ENCODE assay signal across 30 cellular contexts in the genomic region with DNA sequence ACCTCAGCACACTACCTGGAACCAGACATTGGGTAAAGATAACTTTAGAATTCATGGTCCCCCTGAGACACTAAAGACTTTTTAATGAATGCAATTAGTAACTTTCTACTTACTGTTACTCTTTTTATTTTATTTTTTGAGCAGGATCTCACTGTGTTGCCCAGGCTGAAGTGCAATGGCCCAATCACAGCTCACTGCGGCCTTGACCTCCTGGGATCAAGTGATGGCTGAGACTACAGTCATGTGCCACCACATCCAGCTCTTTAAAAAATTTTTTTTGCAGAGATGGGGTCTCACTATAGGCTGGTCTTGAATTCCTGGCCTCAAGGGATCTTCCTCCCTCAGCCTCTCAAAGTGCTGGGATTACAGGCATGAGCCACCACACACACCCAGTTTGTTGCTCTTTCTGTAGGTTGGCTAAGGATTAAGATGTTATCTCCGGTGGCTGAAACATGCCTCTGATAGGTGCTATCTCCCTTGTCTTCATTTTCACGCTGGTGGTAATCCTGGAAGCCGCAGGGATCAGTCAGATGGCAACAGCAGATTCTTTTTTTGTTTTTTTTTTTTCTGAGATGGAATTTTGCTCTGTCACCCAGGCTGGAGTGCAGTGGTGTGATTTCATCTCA.
"Had no signal": no experiment of that assay in that cellular context is flagged by ENCODE, and none has a peak within 500 bp of the region (broad histone marks: within the 10 kb centered on the region; RNA-seq: fewer than 3 reads in every experiment).

No MANE protein-coding gene starts in this region.

- H3K27ac Mint-ChIP-seq: activated naive CD4-positive, alpha-beta T cell treated with anti-CD3 and anti-CD28 coated beads for 36 hours; activated naive CD8-positive, alpha-beta T cell treated with anti-CD3 and anti-CD28 coated beads for 36 hours; activated T-helper 1 cell treated with anti-CD3 and anti-CD28 coated beads, Interleukin-12 subunit alpha, Interleukin-12 subunit beta, Interleukin-2, Interleukin-4 antibody, amounts not matched to agents 30 ng/mL and 10 ng/mL and 1 ng/mL, durations not matched to agents 14 hours and 24 hours and 36 hours; immature natural killer cell; memory B cell; nephron; stimulated activated effector memory CD8-positive, alpha-beta T cell treated with anti-CD3 and anti-CD28 coated beads, Interleukin-12 subunit alpha, Interleukin-12 subunit beta, amount 100 ng/mL, for 72 hours; stimulated activated naive CD8-positive, alpha-beta T cell treated with anti-CD3 and anti-CD28 coated beads, Interleukin-15, Interleukin-2, amounts not matched to agents 100 ng/mL and 50 ng/mL, for 24 hours; T-helper 2 cell treated with Interferon-gamma antibody and Interleukin-4, amounts not matched to agents 5 μg/mL and 100 μg/mL, for 36 hours had no signal

- DNase-seq: activated CD4-positive, alpha-beta T cell treated with anti-CD3 and anti-CD28 coated beads for 4 hours; activated CD4-positive, alpha-beta T cell treated with anti-CD3 and anti-CD28 coated beads, Interleukin-2, amount 50 U/mL, for 4 hours; activated CD4-positive, CD25-positive, alpha-beta regulatory T cell; activated CD8-positive, alpha-beta memory T cell treated with anti-CD3 and anti-CD28 coated beads for 24 hours; activated effector memory CD4-positive, alpha-beta T cell treated with anti-CD3 and anti-CD28 coated beads, Interleukin-2, amount 50 U/mL, for 16 hours; activated naive CD4-positive, alpha-beta T cell treated with anti-CD3 and anti-CD28 coated beads for 36 hours; activated naive CD8-positive, alpha-beta T cell treated with anti-CD3 and anti-CD28 coated beads for 36 hours; adrenal gland; dermis blood vessel endothelial cell; effector memory CD4-positive, alpha-beta T cell; foreskin keratinocyte; heart left ventricle; hypothalamus; immature natural killer cell; mucosa of descending colon; posterior cingulate gyrus; small intestine; stimulated activated CD4-positive, alpha-beta T cell treated with anti-CD3 and anti-CD28 coated beads, Interleukin-4, amount 100 ng/mL, for 24 hours; substantia nigra; T-helper 1 cell; upper lobe of left lung had no signal

- H3K4me3 Mint-ChIP-seq: activated naive CD4-positive, alpha-beta T cell treated with anti-CD3 and anti-CD28 coated beads for 36 hours; activated naive CD8-positive, alpha-beta T cell treated with anti-CD3 and anti-CD28 coated beads for 36 hours; activated T-helper 1 cell treated with anti-CD3 and anti-CD28 coated beads, Interleukin-12 subunit alpha, Interleukin-12 subunit beta, Interleukin-2, Interleukin-4 antibody, amounts not matched to agents 30 ng/mL and 10 ng/mL and 1 ng/mL, durations not matched to agents 14 hours and 24 hours and 36 hours; central memory CD8-positive, alpha-beta T cell; immature natural killer cell; memory B cell; nephron; stimulated activated effector memory CD8-positive, alpha-beta T cell treated with anti-CD3 and anti-CD28 coated beads, Interleukin-12 subunit alpha, Interleukin-12 subunit beta, amount 100 ng/mL, for 72 hours; stimulated activated naive CD8-positive, alpha-beta T cell treated with anti-CD3 and anti-CD28 coated beads, Interleukin-15, Interleukin-2, amounts not matched to agents 100 ng/mL and 50 ng/mL, for 24 hours; T-helper 2 cell treated with Interferon-gamma antibody and Interleukin-4, amounts not matched to agents 5 μg/mL and 100 μg/mL, for 36 hours had no signal

- H3K27me3 ChIP-seq: adrenal gland, foreskin keratinocyte, heart left ventricle, upper lobe of left lung, vagina had no signal

- H3K27ac ChIP-seq: adrenal gland, foreskin keratinocyte, heart left ventricle, upper lobe of left lung, vagina had no signal

- H3K36me3 ChIP-seq: adrenal gland, upper lobe of left lung, vagina had no signal

- H3K4me1 Mint-ChIP-seq: activated naive CD8-positive, alpha-beta T cell treated with anti-CD3 and anti-CD28 coated beads for 36 hours; central memory CD8-positive, alpha-beta T cell; immature natural killer cell; memory B cell; stimulated activated effector memory CD8-positive, alpha-beta T cell treated with anti-CD3 and anti-CD28 coated beads, Interleukin-12 subunit alpha, Interleukin-12 subunit beta, amount 100 ng/mL, for 72 hours had no signal

- H3K9me3 Mint-ChIP-seq: activated naive CD4-positive, alpha-beta T cell treated with anti-CD3 and anti-CD28 coated beads for 36 hours; activated naive CD8-positive, alpha-beta T cell treated with anti-CD3 and anti-CD28 coated beads for 36 hours; activated T-helper 1 cell treated with anti-CD3 and anti-CD28 coated beads, Interleukin-12 subunit alpha, Interleukin-12 subunit beta, Interleukin-2, Interleukin-4 antibody, amounts not matched to agents 30 ng/mL and 10 ng/mL and 1 ng/mL, durations not matched to agents 14 hours and 24 hours and 36 hours; central memory CD8-positive, alpha-beta T cell; immature natural killer cell; memory B cell; nephron; stimulated activated effector memory CD8-positive, alpha-beta T cell treated with anti-CD3 and anti-CD28 coated beads, Interleukin-12 subunit alpha, Interleukin-12 subunit beta, amount 100 ng/mL, for 72 hours; stimulated activated naive CD8-positive, alpha-beta T cell treated with anti-CD3 and anti-CD28 coated beads, Interleukin-15, Interleukin-2, amounts not matched to agents 100 ng/mL and 50 ng/mL, for 24 hours; T-helper 2 cell treated with Interferon-gamma antibody and Interleukin-4, amounts not matched to agents 5 μg/mL and 100 μg/mL, for 36 hours had no signal

- H3K9me3 ChIP-seq: adrenal gland, heart left ventricle, mucosa of descending colon, upper lobe of left lung, vagina had no signal

- H3K27me3 Mint-ChIP-seq: activated naive CD8-positive, alpha-beta T cell treated with anti-CD3 and anti-CD28 coated beads for 36 hours; central memory CD8-positive, alpha-beta T cell; stimulated activated naive CD8-positive, alpha-beta T cell treated with anti-CD3 and anti-CD28 coated beads, Interleukin-15, Interleukin-2, amounts not matched to agents 100 ng/mL and 50 ng/mL, for 24 hours had no signal

- ATAC-seq: foreskin keratinocyte; heart left ventricle; mucosa of descending colon; sciatic nerve; stimulated activated effector memory CD8-positive, alpha-beta T cell treated with anti-CD3 and anti-CD28 coated beads, Interleukin-12 subunit alpha, Interleukin-12 subunit beta, amount 100 ng/mL, for 72 hours had no signal

- H3K4me3 ChIP-seq: adrenal gland, heart left ventricle, mucosa of descending colon, upper lobe of left lung, vagina had no signal

- FAIRE-seq: small intestine had no signal

- H3K36me3 Mint-ChIP-seq: activated naive CD8-positive, alpha-beta T cell treated with anti-CD3 and anti-CD28 coated beads for 36 hours; memory B cell; stimulated activated effector memory CD8-positive, alpha-beta T cell treated with anti-CD3 and anti-CD28 coated beads, Interleukin-12 subunit alpha, Interleukin-12 subunit beta, amount 100 ng/mL, for 72 hours had no signal
